8 cellular contexts compared by ENCODE assay signal in the genomic region with DNA sequence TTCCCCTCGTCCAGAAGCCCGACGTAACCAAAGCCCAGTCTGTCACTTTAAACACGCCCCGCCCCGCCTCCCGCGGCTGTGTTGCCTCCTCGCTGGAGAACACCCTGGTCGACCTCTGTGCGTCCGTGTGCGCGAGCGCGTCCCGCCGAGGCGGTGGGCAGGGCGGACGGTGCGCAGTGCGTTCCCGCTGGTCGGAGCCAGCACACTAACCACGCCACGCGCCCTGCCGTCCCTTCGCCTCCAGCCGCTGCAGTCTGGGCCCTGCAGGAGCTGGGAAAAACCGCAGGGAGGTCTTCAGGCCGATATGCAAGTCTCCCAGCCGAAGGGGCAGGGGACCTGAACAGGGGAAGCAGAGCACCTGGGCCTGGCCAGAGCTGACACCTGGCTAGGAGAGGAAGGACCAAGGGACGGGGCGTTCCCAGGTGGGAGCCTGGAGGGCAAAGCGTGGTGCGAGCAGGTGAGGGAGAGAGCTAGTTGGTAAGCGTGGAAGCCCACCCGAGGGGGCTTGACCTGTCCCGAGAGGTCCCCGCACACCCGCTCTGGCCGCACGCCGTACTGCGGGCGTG. TPM values are rescaled to one million over a fixed set of nuclear protein-coding genes. Genes with fewer than 3 reads are reported as not detected.
DNase-seq lines count a peak whose midpoint lies in the region; TF ChIP-seq lines count a peak whose summit lies in the region.

No MANE protein-coding gene starts in this region.

- peak; percentile 85 for DNase-seq in AG10803 (ENCODE audit: low read depth)
- DNase-seq in GOT3 (lab: John Stamatoyannopoulos, UW): peak; percentile 50
- DNase-seq in NCI-H510A (lab: John Stamatoyannopoulos, UW): peak; percentile 83
- DNase-seq in activated CD4-positive, alpha-beta T cell treated with anti-CD3 and anti-CD28 coated beads, Interleukin-2, amount 10 ng/mL, durations not matched to agents 7 days and 5 days: peak; percentile 81
- peak; percentile 86 for DNase-seq in dermis blood vessel endothelial cell
- peak; percentile 86 to 91 for DNase-seq in lung microvascular endothelial cell (ENCODE audit: low read depth in 2 of 2)
- DNase-seq in stimulated activated CD8-positive, alpha-beta memory T cell treated with anti-CD3 and anti-CD28 coated beads, Interleukin-15, amount 100 ng/mL, for 24 hours (ENCODE audit: low read depth): peak; percentile 39
- no peak for DNase-seq in KBM-7

- H3K27ac Mint-ChIP-seq in activated CD4-positive, alpha-beta T cell treated with anti-CD3 and anti-CD28 coated beads, Interleukin-2, amount 10 ng/mL, durations not matched to agents 7 days and 5 days: peak overlapping the region; percentile 67

- no peak for TF ChIP-seq CTCF in AG10803 (conservative IDR thresholded peaks at IDR 0.05; ENCODE audit: low read length)

- peaks cover 17% of the 10 kb centered on the region for H3K27me3 Mint-ChIP-seq in activated CD4-positive, alpha-beta T cell treated with anti-CD3 and anti-CD28 coated beads, Interleukin-2, amount 10 ng/mL, durations not matched to agents 7 days and 5 days

- H3K4me1 Mint-ChIP-seq in activated CD4-positive, alpha-beta T cell treated with anti-CD3 and anti-CD28 coated beads, Interleukin-2, amount 10 ng/mL, durations not matched to agents 7 days and 5 days: peaks cover 21% of the 10 kb centered on the region

- no peaks in the 10 kb centered on the region for H3K9me3 Mint-ChIP-seq in activated CD4-positive, alpha-beta T cell treated with anti-CD3 and anti-CD28 coated beads, Interleukin-2, amount 10 ng/mL, durations not matched to agents 7 days and 5 days

- peak overlapping the region; percentile 92 for H3K4me3 Mint-ChIP-seq in activated CD4-positive, alpha-beta T cell treated with anti-CD3 and anti-CD28 coated beads, Interleukin-2, amount 10 ng/mL, durations not matched to agents 7 days and 5 days

- CTCF ChIA-PET in activated CD4-positive, alpha-beta T cell treated with anti-CD3 and anti-CD28 coated beads, Interleukin-2, amount 10 ng/mL, durations not matched to agents 7 days and 5 days (lab: Charles Lee): interaction anchor here (0.9 to 2.2 kb wide), 4 partner anchors 22 to 181 kb away, joined by 3 to 7 read pairs (median 4); partner anchors contain the start of gene TRAF2

- peaks cover 3% of the 10 kb centered on the region for H3K36me3 Mint-ChIP-seq in activated CD4-positive, alpha-beta T cell treated with anti-CD3 and anti-CD28 coated beads, Interleukin-2, amount 10 ng/mL, durations not matched to agents 7 days and 5 days (ENCODE audit: low read depth)

- H3K4me3 ChIP-seq in AG10803 (ENCODE audit: low read length): peak overlapping the region; percentile 99

- in situ Hi-C loops in KBM-7 (cut with MboI; ENCODE audit: low pct_unique_long_range_greater_than_20kb, low sequenced_read_pairs): no loop called here

- POLR2A ChIA-PET in activated CD4-positive, alpha-beta T cell treated with anti-CD3 and anti-CD28 coated beads, Interleukin-2, amount 10 ng/mL, durations not matched to agents 7 days and 5 days (lab: Charles Lee): no interaction called here

RNA-seq across cellular contexts. Expression of gene PHPT1, which starts 1.3 kb away (rescaled TPM):
- 10 to 100 TPM; 90.1 to 99.4 TPM for total RNA-seq in activated CD4-positive, alpha-beta T cell treated with anti-CD3 and anti-CD28 coated beads, Interleukin-2, amount 10 ng/mL, durations not matched to agents 7 days and 5 days
- total RNA-seq in dermis blood vessel endothelial cell (99.0 and 104 TPM in 2 replicates), lung microvascular endothelial cell (242 and 316 TPM in 2 replicates)

RNA-seq across cellular contexts. Expression of gene MAMDC4, which starts 4.2 kb away (rescaled TPM):
- total RNA-seq in activated CD4-positive, alpha-beta T cell treated with anti-CD3 and anti-CD28 coated beads, Interleukin-2, amount 10 ng/mL, durations not matched to agents 7 days and 5 days: 10 to 100 TPM; 12.4 to 14.4 TPM
- total RNA-seq in dermis blood vessel endothelial cell (2.0 and 5.1 TPM in 2 replicates), lung microvascular endothelial cell (0.65 and 2.0 TPM in 2 replicates)

RNA-seq across cellular contexts. Expression of gene AJM1, which starts 5.6 kb away (rescaled TPM):
- total RNA-seq in activated CD4-positive, alpha-beta T cell treated with anti-CD3 and anti-CD28 coated beads, Interleukin-2, amount 10 ng/mL, durations not matched to agents 7 days and 5 days: 1 to 10 TPM; 4.0 to 4.1 TPM
- total RNA-seq in dermis blood vessel endothelial cell: 1.0 TPM in 2 replicates
- total RNA-seq in lung microvascular endothelial cell: 0.44 and 1.4 TPM in 2 replicates

RNA-seq across cellular contexts. Expression of gene EDF1, which starts 18.2 kb away (rescaled TPM):
- 100 to 1,000 TPM; 290 to 291 TPM for total RNA-seq in activated CD4-positive, alpha-beta T cell treated with anti-CD3 and anti-CD28 coated beads, Interleukin-2, amount 10 ng/mL, durations not matched to agents 7 days and 5 days
- total RNA-seq in dermis blood vessel endothelial cell (309 and 438 TPM in 2 replicates), lung microvascular endothelial cell (254 and 382 TPM in 2 replicates)

RNA-seq across cellular contexts. Expression of gene TRAF2, which starts 38.4 kb away (rescaled TPM):
- 10 to 100 TPM; 39.4 to 49.4 TPM for total RNA-seq in activated CD4-positive, alpha-beta T cell treated with anti-CD3 and anti-CD28 coated beads, Interleukin-2, amount 10 ng/mL, durations not matched to agents 7 days and 5 days
- total RNA-seq in dermis blood vessel endothelial cell (20.6 and 24.2 TPM in 2 replicates), lung microvascular endothelial cell (10.9 and 14.7 TPM in 2 replicates)
